In the genomic region with DNA sequence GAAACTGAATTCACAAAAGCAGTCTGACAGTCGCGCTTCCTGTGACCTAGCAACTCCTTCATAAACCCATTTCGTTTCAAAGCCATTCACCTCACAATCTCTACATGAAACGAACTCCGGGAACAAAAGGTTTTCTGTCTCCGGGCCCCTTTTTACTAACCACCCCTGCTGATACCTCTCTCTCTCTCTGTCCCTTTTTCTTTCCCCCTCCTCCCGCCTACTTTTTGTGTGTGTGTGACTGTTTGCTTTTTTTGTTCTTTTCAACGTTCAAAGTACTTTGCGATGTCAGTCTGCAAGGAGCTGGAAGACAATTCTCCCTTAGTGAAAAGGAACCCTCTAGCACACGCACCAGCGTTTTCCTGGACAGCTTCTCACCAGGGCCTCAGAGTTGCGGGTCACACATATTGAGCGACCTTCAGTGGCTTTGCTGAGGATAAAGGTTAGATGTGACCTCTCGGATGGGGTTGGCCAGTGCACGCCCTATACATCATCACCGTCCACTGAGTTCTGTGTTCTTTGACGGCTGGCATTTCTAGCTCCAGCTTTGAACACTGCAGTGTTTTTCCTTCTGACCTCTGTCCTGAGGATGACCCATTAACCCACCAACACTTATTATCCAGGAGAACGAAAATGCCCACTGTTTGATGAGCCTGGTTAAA, we compare ENCODE assay signal across 8 cellular contexts. TPM values are rescaled to one million over a fixed set of nuclear protein-coding genes. Genes with fewer than 3 reads are reported as not detected.
DNase-seq lines count a peak whose midpoint lies in the region; TF ChIP-seq lines count a peak whose summit lies in the region.

No MANE protein-coding gene starts in this region.

- H3F3A ChIP-seq in smooth muscle cell (ENCODE audit: low read depth), result peaks cover 32% of the 10 kb centered on the region

- H3K4me3 ChIP-seq in KMS-11 (IDR thresholded peaks at IDR 0.05; ENCODE audit: insufficient read depth, low read depth, low read length), result no peak overlapping the region
- H3K4me3 ChIP-seq in iPS DF 6.9 (ENCODE audit: low read length), result peak overlapping the region; percentile 29; the same call in 1 of the 2 replicates
- peak overlapping the region; percentile 92 for H3K4me3 ChIP-seq in smooth muscle cell

- DNase-seq in activated naive CD4-positive, alpha-beta T cell treated with Interleukin-2 at 50 U/mL for 16 hours, result peak; percentile 13
- DNase-seq in activated naive CD4-positive, alpha-beta T cell (lab: John Stamatoyannopoulos, UW), result no peak
- DNase-seq in iPS DF 6.9 (ENCODE audit: low read depth, low spot score) (no peak), smooth muscle cell (lab: John Stamatoyannopoulos, UW; ENCODE audit: unreplicated experiment) (no peak), hippocampal formation (lab: John Stamatoyannopoulos, UW) (no peak), midbrain (lab: John Stamatoyannopoulos, UW) (no peak)

- H2AFZ ChIP-seq in KMS-11 (ENCODE audit: low read depth) (peak overlapping the region; percentile 86), smooth muscle cell (ENCODE audit: low read depth) (peak overlapping the region; percentile 58)

- H3K79me2 ChIP-seq in KMS-11 (ENCODE audit: insufficient read depth, low read depth), result no peaks in the 10 kb centered on the region
- H3K79me2 ChIP-seq in smooth muscle cell (ENCODE audit: low read depth), result peaks cover 43% of the 10 kb centered on the region

- H4K20me1 ChIP-seq in KMS-11 (ENCODE audit: insufficient read depth) (no peaks in the 10 kb centered on the region), smooth muscle cell (ENCODE audit: low read depth) (peaks cover 43% of the 10 kb centered on the region)

- H3K4me1 Mint-ChIP-seq in activated naive CD4-positive, alpha-beta T cell treated with anti-CD3 and anti-CD28 coated beads, Interleukin-2, amount 50 U/mL, for 24 hours, result peaks cover 69% of the 10 kb centered on the region

- H3K36me3 Mint-ChIP-seq in activated naive CD4-positive, alpha-beta T cell treated with anti-CD3 and anti-CD28 coated beads, Interleukin-2, amount 50 U/mL, for 24 hours, result peaks cover 4% of the 10 kb centered on the region

- H3K27me3 ChIP-seq in KMS-11 (ENCODE audit: insufficient read depth, low read depth) (no peaks in the 10 kb centered on the region), iPS DF 6.9 (ENCODE audit: control insufficient read depth, insufficient read depth, low read length) (no peaks in the 10 kb centered on the region), smooth muscle cell (ENCODE audit: low read depth) (no peaks in the 10 kb centered on the region)

- H3K9ac ChIP-seq in KMS-11, result peak overlapping the region; percentile 73
- H3K9ac ChIP-seq in smooth muscle cell (ENCODE audit: low read depth), result peak overlapping the region; percentile 98

- no peaks in the 10 kb centered on the region for H3K9me3 ChIP-seq in iPS DF 6.9 (ENCODE audit: control insufficient read depth, insufficient read depth, low read length)
- no peaks in the 10 kb centered on the region for H3K9me3 ChIP-seq in smooth muscle cell (replicated peaks; ENCODE audit: low read depth)

- no peaks in the 10 kb centered on the region for H3K36me3 ChIP-seq in KMS-11 (ENCODE audit: insufficient read depth)
- no peaks in the 10 kb centered on the region for H3K36me3 ChIP-seq in iPS DF 6.9 (ENCODE audit: control insufficient read depth, insufficient read depth, low read length)
- H3K36me3 ChIP-seq in smooth muscle cell (ENCODE audit: low read depth), result no peaks in the 10 kb centered on the region

- H3K4me3 Mint-ChIP-seq in activated naive CD4-positive, alpha-beta T cell treated with anti-CD3 and anti-CD28 coated beads, Interleukin-2, amount 50 U/mL, for 24 hours, result peak overlapping the region; percentile 87

- no CpG with 5 or more reads among the region's 18 CpGs for whole genome bisulfite sequencing in iPS DF 6.9 (ENCODE audit: insufficient coverage, insufficient read length)
- 17% methylated on average over 18 of the region's 18 CpGs for WGBS in smooth muscle cell (ENCODE audit: low lambda C conversion rate)

- H3K27ac ChIP-seq in KMS-11 (peak overlapping the region; percentile 74), iPS DF 6.9 (ENCODE audit: low read length) (no peak overlapping the region), smooth muscle cell (ENCODE audit: low read depth) (peak overlapping the region; percentile 99)

- peak overlapping the region; percentile 92 for H3K27ac Mint-ChIP-seq in activated naive CD4-positive, alpha-beta T cell treated with anti-CD3 and anti-CD28 coated beads, Interleukin-2, amount 50 U/mL, for 24 hours

- no peaks in the 10 kb centered on the region for H3K27me3 Mint-ChIP-seq in activated naive CD4-positive, alpha-beta T cell treated with anti-CD3 and anti-CD28 coated beads, Interleukin-2, amount 50 U/mL, for 24 hours

- TF ChIP-seq CTCF in KMS-11 (conservative IDR thresholded peaks at IDR 0.05; ENCODE audit: low read depth, low read length), result no peak
- no peak for TF ChIP-seq CTCF in smooth muscle cell (IDR thresholded peaks at IDR 0.05; ENCODE audit: borderline replicate concordance, insufficient read depth, poor library complexity, severe bottlenecking)

- H3K9me3 Mint-ChIP-seq in activated naive CD4-positive, alpha-beta T cell treated with anti-CD3 and anti-CD28 coated beads, Interleukin-2, amount 50 U/mL, for 24 hours, result no peaks in the 10 kb centered on the region

- H3K4me2 ChIP-seq in KMS-11 (peak overlapping the region; percentile 77), smooth muscle cell (peak overlapping the region; percentile 90)

- H3K4me1 ChIP-seq in KMS-11 (ENCODE audit: low read depth, poor library complexity, severe bottlenecking) (peaks cover 12% of the 10 kb centered on the region), iPS DF 6.9 (ENCODE audit: control insufficient read depth, insufficient read depth, low read length) (no peaks in the 10 kb centered on the region; the same call in 1 of the 2 replicates), smooth muscle cell (ENCODE audit: low read depth) (peaks cover 41% of the 10 kb centered on the region)

RNA-seq across cellular contexts. Expression of gene NEDD9, which starts 0.6 kb away (rescaled TPM):
- 127 and 139 TPM in 2 replicates for total RNA-seq in smooth muscle cell
- 75.2 and 85.6 TPM in 2 replicates for polyA plus RNA-seq in smooth muscle cell
